12 cellular contexts compared by ENCODE assay signal in genomic region chr2:113164930-113165585, GRCh38. TPM values are rescaled to one million over a fixed set of nuclear protein-coding genes. Genes with fewer than 3 reads are reported as not detected.
DNase-seq lines count a peak whose midpoint lies in the region; ATAC-seq and TF ChIP-seq lines count a peak whose summit lies in the region.
"Had no signal": no experiment of that assay in that cellular context is flagged by ENCODE, and none has a peak within 500 bp of the region (broad histone marks: within the 10 kb centered on the region; RNA-seq: fewer than 3 reads in every experiment).

No MANE protein-coding gene starts in this region.

- DNase-seq in ELF-1 (ENCODE audit: low read depth, low spot score): peak; percentile 75
- peak in 1 of 2 donors; percentile 49 for DNase-seq in left colon
- peak; percentile 72 for DNase-seq in retina
- DNase-seq in NCI-H226: no peak
- no peak for DNase-seq in foreskin melanocyte
- no peak for DNase-seq in NCI-H524 (lab: John Stamatoyannopoulos, UW)
- DNase-seq: KG1, NCI-H510A, OCI-M1 had no signal

- H3K27ac ChIP-seq in VCaP: peak overlapping the region; percentile 46

- peak; percentile 66 for ATAC-seq in left colon
- ATAC-seq: body of pancreas had no signal

- TF ChIP-seq CTCF in VCaP (conservative IDR thresholded peaks at IDR 0.05): no peak

- intact Hi-C loops in left colon (cut with DNase I, micrococcal nuclease): no loop called here

RNA-seq across cellular contexts. Expression of gene PSD4, which starts 8.7 kb away (rescaled TPM):
- total RNA-seq in left colon: 10 to 100 TPM; 68.4 to 72.1 TPM

RNA-seq across cellular contexts. Expression of gene IL1RN, which starts 37.7 kb away (rescaled TPM):
- total RNA-seq in left colon: 10 to 100 TPM in 1 of 2 donors, 1 to 10 TPM in 1; 2.6 to 15.7 TPM
- total RNA-seq: osteocyte had no signal

Comparison
In these comparisons a context has a peak if more than half of its experiments do, and no peak if none do; other contexts are left out.
1. DNase-seq: peak in ELF-1 (single experiment) and retina (single experiment); none in NCI-H226 (single experiment), foreskin melanocyte (single experiment) and NCI-H524 (0 of 2).